Comparison of ENCODE assay signal across 1 cellular context in genomic region chr5:54310433-54311177, GRCh38.
A peak's percentile ranks its signal among the peaks of the same experiment; 100 is the strongest.
TF ChIP-seq lines count a peak whose summit lies in the region.

ARL15 (minus strand) TSS chr5:54310573.

TF ChIP-seq in GM12878, 131 proteins besides CTCF, POLR2A, EP300 and RAD21 (continued from another document and continues in another):
- TF ChIP-seq NBN (IDR thresholded peaks at IDR 0.05) = peak; percentile 67; the same call in 1 of the 2 replicates
- TF ChIP-seq E2F8 (IDR thresholded peaks at IDR 0.05; ENCODE audit: low read depth, partially characterized antibody) = peak; percentile 61
- peak; percentile 96 for TF ChIP-seq SMAD5 (IDR thresholded peaks at IDR 0.05; ENCODE audit: low read depth)
- TF ChIP-seq BACH1 (IDR thresholded peaks at IDR 0.05; ENCODE audit: borderline replicate concordance) = peak; percentile 83
- TF ChIP-seq POLR2AphosphoS5 (IDR thresholded peaks at IDR 0.05; ENCODE audit: low read length) = peak; percentile 99
- peak; percentile 97 for TF ChIP-seq POLR2AphosphoS2 (IDR thresholded peaks at IDR 0.05; ENCODE audit: low read depth, low read length)
- peak; percentile 85 for TF ChIP-seq SIN3A (IDR thresholded peaks at IDR 0.05; ENCODE audit: low read depth, low read length)
- 0 out of 2 replicates have a peak, but pooled peaks have one; percentile 16 for TF ChIP-seq REST (IDR thresholded peaks at IDR 0.05; ENCODE audit: low read depth, low read length)
- no peak for TF ChIP-seq FOXK2 (IDR thresholded peaks at IDR 0.05)
- TF ChIP-seq CUX1 (IDR thresholded peaks at IDR 0.05; ENCODE audit: insufficient replicate concordance, low read depth, low read length) = no peak
- no peak for TF ChIP-seq GABPA (IDR thresholded peaks at IDR 0.05; ENCODE audit: low read depth)
- peak; percentile 17; the same call in 1 of the 2 replicates for TF ChIP-seq CREM (IDR thresholded peaks at IDR 0.05; ENCODE audit: low read depth)
- TF ChIP-seq RUNX3 (IDR thresholded peaks at IDR 0.05; ENCODE audit: low read length) = peak; percentile 47; the same call in 1 of the 2 replicates
- 0 out of 2 replicates have a peak, but pooled peaks have one; percentile 6 for TF ChIP-seq PAX5 (IDR thresholded peaks at IDR 0.05; ENCODE audit: borderline replicate concordance, low read depth, low read length)
- no peak for TF ChIP-seq CBX3 (IDR thresholded peaks at IDR 0.05; ENCODE audit: borderline replicate concordance, low read depth)
- TF ChIP-seq DPF2 (IDR thresholded peaks at IDR 0.05) = no peak
- TF ChIP-seq ZNF24 (IDR thresholded peaks at IDR 0.05) = no peak
- TF ChIP-seq HDAC2 (IDR thresholded peaks at IDR 0.05) = no peak
- TF ChIP-seq USF2 (IDR thresholded peaks at IDR 0.05; ENCODE audit: borderline replicate concordance, low read depth, low read length) = no peak
- TF ChIP-seq ASH2L (IDR thresholded peaks at IDR 0.05; ENCODE audit: borderline replicate concordance, low read depth) = 0 out of 2 replicates have a peak, but pooled peaks have one; percentile 17
- 0 out of 4 replicates have a peak, but pooled peaks of 1 of the 2 experiments have one; percentile 36 for TF ChIP-seq CEBPB (IDR thresholded peaks at IDR 0.05; ENCODE audit: borderline replicate concordance in 1 of 2, low read depth in 2 of 2, low read length in 2 of 2)
- TF ChIP-seq SP1 (IDR thresholded peaks at IDR 0.05; ENCODE audit: low read depth, low read length) = peak; percentile 72
- no peak for TF ChIP-seq JUNB (IDR thresholded peaks at IDR 0.05)
- no peak for TF ChIP-seq BRCA1 (IDR thresholded peaks at IDR 0.05; ENCODE audit: low read depth, low read length)
- peak; percentile 10 for TF ChIP-seq FOS (IDR thresholded peaks at IDR 0.05; ENCODE audit: borderline replicate concordance, extremely low read depth, insufficient read length)
- no peak for TF ChIP-seq BCL3 (IDR thresholded peaks at IDR 0.05; ENCODE audit: borderline replicate concordance, insufficient read depth, low read depth, low read length, poor library complexity, severe bottlenecking)
- TF ChIP-seq EGR1 (IDR thresholded peaks at IDR 0.05; ENCODE audit: borderline replicate concordance in 1 of 2, low read depth in 2 of 2, low read length in 2 of 2) = peak in 1 of 2 experiments; percentile 79; a peak in 2 of 3 replicates
- TF ChIP-seq TCF12 (IDR thresholded peaks at IDR 0.05; ENCODE audit: low read depth, low read length) = peak; percentile 89
- peak; percentile 42; the same call in 1 of the 2 replicates for TF ChIP-seq PKNOX1 (IDR thresholded peaks at IDR 0.05)
- no peak; the same call in 1 of the 2 replicates for TF ChIP-seq MTA3 (IDR thresholded peaks at IDR 0.05; ENCODE audit: borderline replicate concordance, low read length)
- 0 out of 2 replicates have a peak, but pooled peaks have one; percentile 36 for TF ChIP-seq CREB1 (IDR thresholded peaks at IDR 0.05; ENCODE audit: low read depth)
- no peak for TF ChIP-seq ZZZ3 (IDR thresholded peaks at IDR 0.05; ENCODE audit: control insufficient read depth, insufficient read length, low read depth)
- peak; percentile 23 to 34; a peak in 1 of 4 replicates for TF ChIP-seq BHLHE40 (IDR thresholded peaks at IDR 0.05; ENCODE audit: borderline replicate concordance in 1 of 2, low read depth in 2 of 2, low read length in 1 of 2)
- TF ChIP-seq ELK1 (IDR thresholded peaks at IDR 0.05; ENCODE audit: low read depth, low read length) = 0 out of 2 replicates have a peak, but pooled peaks have one; percentile 54
- 0 out of 2 replicates have a peak, but pooled peaks have one; percentile 14 for TF ChIP-seq ZBTB40 (IDR thresholded peaks at IDR 0.05; ENCODE audit: borderline replicate concordance)
